ENCODE assay signal across 9 cellular contexts in the genomic region with DNA sequence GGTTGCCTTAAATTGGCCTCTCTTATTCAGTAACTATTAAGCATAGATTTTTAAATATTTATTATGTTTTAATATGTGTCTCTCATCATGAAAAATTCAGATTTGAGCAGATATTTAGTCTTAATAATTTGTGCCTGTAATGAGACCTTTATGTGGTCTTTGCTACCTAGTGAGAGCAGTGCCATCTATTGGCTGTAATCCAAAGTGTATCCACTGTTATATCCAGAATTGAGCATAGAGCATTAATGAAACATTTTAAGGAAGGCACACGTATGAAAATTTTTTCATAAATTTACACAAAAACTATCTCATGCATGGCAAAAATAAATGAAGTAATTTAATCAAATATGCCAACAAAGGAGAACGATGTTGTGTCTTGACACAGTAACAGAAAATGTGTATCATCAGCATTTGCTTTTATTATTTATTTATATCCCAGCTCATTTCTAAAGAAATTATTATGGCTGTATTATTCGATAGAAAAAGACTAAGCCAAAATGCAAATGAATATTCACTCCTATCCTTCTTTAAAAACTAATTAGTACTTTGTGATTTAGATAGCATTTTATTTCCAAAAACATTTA.
DNase-seq lines count a peak whose midpoint lies in the region; ATAC-seq and TF ChIP-seq lines count a peak whose summit lies in the region.
"Had no signal": no experiment of that assay in that cellular context is flagged by ENCODE, and none has a peak within 500 bp of the region (broad histone marks: within the 10 kb centered on the region; RNA-seq: fewer than 3 reads in every experiment).

No MANE protein-coding gene starts in this region.

- H3K4me3 ChIP-seq in transverse colon = no peak overlapping the region

- no peaks in the 10 kb centered on the region for H3K36me3 ChIP-seq in transverse colon

- intact Hi-C loops in transverse colon (cut with DNase I; ENCODE audit: low total_unique reads) = no loop called here

- no peak overlapping the region for H3K4me3 Mint-ChIP-seq in endothelial cell (ENCODE audit: unreplicated experiment)
- H3K4me3 Mint-ChIP-seq: activated naive CD8-positive, alpha-beta T cell had no signal

- no peaks in the 10 kb centered on the region for H3K9me3 ChIP-seq in transverse colon

- H3K4me1 ChIP-seq in transverse colon = no peaks in the 10 kb centered on the region

- in situ Hi-C loops in transverse colon (cut with MboI; ENCODE audit: low pct_ligation_motif_present in 1 of 4, low pct_unique_long_range_greater_than_20kb in 1 of 4, low sequenced_read_pairs in 3 of 4) = no loop called here

- TF ChIP-seq CTCF in endothelial cell (IDR thresholded peaks at IDR 0.05; ENCODE audit: unreplicated experiment) = peak; percentile 47
- peak in 3 of 5 experiments; percentile 9 to 16 (median 9) for TF ChIP-seq CTCF in transverse colon (IDR thresholded peaks at IDR 0.05)

- H3K27me3 Mint-ChIP-seq in endothelial cell (ENCODE audit: unreplicated experiment) = no peaks in the 10 kb centered on the region
- H3K27me3 Mint-ChIP-seq: activated naive CD8-positive, alpha-beta T cell had no signal

- H3K9me3 Mint-ChIP-seq in endothelial cell (ENCODE audit: unreplicated experiment) = no peaks in the 10 kb centered on the region

- H3K36me3 Mint-ChIP-seq in endothelial cell (ENCODE audit: low read depth, unreplicated experiment) = no peaks in the 10 kb centered on the region

- no peak for TF ChIP-seq EP300 in transverse colon (IDR thresholded peaks at IDR 0.05; ENCODE audit: low read depth)

- no peaks in the 10 kb centered on the region for H3K27me3 ChIP-seq in transverse colon

- no peak overlapping the region for H3K27ac Mint-ChIP-seq in endothelial cell (ENCODE audit: unreplicated experiment)
- H3K27ac Mint-ChIP-seq: activated naive CD8-positive, alpha-beta T cell had no signal

- no peaks in the 10 kb centered on the region for H3K4me1 Mint-ChIP-seq in endothelial cell (ENCODE audit: unreplicated experiment)

- no peak for TF ChIP-seq POLR2A in transverse colon (IDR thresholded peaks at IDR 0.05)

- H3K27ac ChIP-seq in transverse colon = no peak overlapping the region

- 33 to 66% methylated on average over 3 of the region's 3 CpGs for WGBS in transverse colon (ENCODE audit: low coverage in 1 of 2), 2 donors

- ATAC-seq in HG03045 (IDR thresholded peaks at IDR 0.05; ENCODE audit: unreplicated experiment) (peak; percentile 46), HG03521 (IDR thresholded peaks at IDR 0.05; ENCODE audit: unreplicated experiment) (no peak)

- DNase-seq in SKM-1 treated with dmso at 0.1 percent for 144 hours (lab: John Stamatoyannopoulos, UW; ENCODE audit: unreplicated experiment) (peak; percentile 10), SKM-1 (lab: John Stamatoyannopoulos, UW; ENCODE audit: unreplicated experiment) (no peak), NCI-H526 treated with DMSO at 0.1 percent for 48 hours (lab: John Stamatoyannopoulos, UW) (peak; percentile 34), endothelial cell (ENCODE audit: low spot score) (no peak), transverse colon (no peak)
- no peak for DNase-seq in activated naive CD4-positive, alpha-beta T cell treated with Interleukin-2 at 50 U/mL for 16 hours

Comparison
In these comparisons a context has a peak if more than half of its experiments do, and no peak if none do; other contexts are left out.
1. DNase-seq: peak in SKM-1 treated with dmso at 0.1 percent for 144 hours (single experiment) and NCI-H526 treated with DMSO at 0.1 percent for 48 hours (single experiment); none in SKM-1 (single experiment), endothelial cell (single experiment), transverse colon (single experiment) and activated naive CD4-positive, alpha-beta T cell treated with Interleukin-2 at 50 U/mL for 16 hours (single experiment).